In genomic region chr10:110411047-110411410, GRCh38 we compare ENCODE assay signal across 10 cellular contexts.
DNase-seq lines count a peak whose midpoint lies in the region; ATAC-seq and TF ChIP-seq lines count a peak whose summit lies in the region.
"Had no signal": no experiment of that assay in that cellular context is flagged by ENCODE, and none has a peak within 500 bp of the region (broad histone marks: within the 10 kb centered on the region; RNA-seq: fewer than 3 reads in every experiment).

No MANE protein-coding gene starts in this region.

- H3K18ac ChIP-seq in IMR-90 (ENCODE audit: low read depth, low read length), result peak overlapping the region; percentile 90

- peak overlapping the region; percentile 100 for H3K4ac ChIP-seq in IMR-90 (ENCODE audit: low read depth, low read length)

- in situ Hi-C loops in IMR-90 (cut with MboI; ENCODE audit: low sequenced_read_pairs), result no loop called here

- no peaks in the 10 kb centered on the region for H4K20me1 ChIP-seq in IMR-90 (ENCODE audit: insufficient read depth, low read length)

- peak overlapping the region; percentile 100 for H2BK120ac ChIP-seq in IMR-90 (ENCODE audit: low read depth, low read length)

- H3K14ac ChIP-seq in IMR-90 (replicated peaks; ENCODE audit: low read depth, low read length), result peak overlapping the region; percentile 98

- H3K23ac ChIP-seq in IMR-90 (ENCODE audit: low read depth, low read length), result peak overlapping the region; percentile 87

- peak overlapping the region; percentile 99 for H2BK5ac ChIP-seq in IMR-90 (ENCODE audit: low read depth, low read length, poor library complexity, severe bottlenecking)

- CTCF ChIA-PET in IMR-90 (lab: Yijun Ruan, JAX), result interaction anchor here (0.7 kb wide), 1 partner anchor 9 kb away, joined by 3 read pairs; no protein-coding TSS in a partner anchor

- H3K9me1 ChIP-seq in IMR-90 (ENCODE audit: insufficient read depth, low read length), result peaks cover 50% of the 10 kb centered on the region

- 0 out of 2 replicates have a peak overlapping the region, but pooled peaks have one; percentile 7 for H3K4me2 ChIP-seq in IMR-90 (ENCODE audit: low read depth, low read length)

- H2AK5ac ChIP-seq in IMR-90 (ENCODE audit: low read depth, low read length), result peak overlapping the region; percentile 100

- no peaks in the 10 kb centered on the region for H3K9me3 Mint-ChIP-seq in activated T-helper 17 cell treated with anti-CD3 and anti-CD28 coated beads, Interleukin-2, amount 50 U/mL, for 72 hours

- peak overlapping the region; percentile 95 for H2AK9ac ChIP-seq in IMR-90 (replicated peaks; ENCODE audit: low read depth, low read length, poor library complexity)

- no peak for TF ChIP-seq CTCF in IMR-90 (conservative IDR thresholded peaks at IDR 0.05; ENCODE audit: low read depth, low read length)
- no peak for TF ChIP-seq CTCF in left ventricle myocardium inferior (IDR thresholded peaks at IDR 0.05; ENCODE audit: borderline replicate concordance)

- H4K91ac ChIP-seq in IMR-90 (ENCODE audit: insufficient read depth, low read depth, low read length), result peak overlapping the region; percentile 99

- peak overlapping the region; percentile 90 for H3K27ac Mint-ChIP-seq in activated T-helper 17 cell treated with anti-CD3 and anti-CD28 coated beads, Interleukin-2, amount 50 U/mL, for 72 hours

- WGBS in IMR-90 (ENCODE audit: extremely low coverage in 2 of 2, insufficient read length in 1 of 2), 2 experiments, result 81% methylated on average over 3 of the region's 9 CpGs; no CpG with 5 or more reads in 1 of the 2 experiments

- no peak overlapping the region for H3K4me3 ChIP-seq in IMR-90 (ENCODE audit: insufficient read depth, low read depth, low read length)
- H3K4me3 ChIP-seq in left ventricle myocardium inferior, result no peak overlapping the region
- H3K4me3 ChIP-seq in stomach smooth muscle (ENCODE audit: low read length in 2 of 2), result peak overlapping the region in 1 of 2 donors; percentile 29

- no peaks in the 10 kb centered on the region for H3K27me3 Mint-ChIP-seq in activated T-helper 17 cell treated with anti-CD3 and anti-CD28 coated beads, Interleukin-2, amount 50 U/mL, for 72 hours

- H3K9ac ChIP-seq in IMR-90 (ENCODE audit: low read depth, low read length) (peak overlapping the region; percentile 41; the same call in 1 of the 2 replicates), stomach smooth muscle (ENCODE audit: low read length in 2 of 2) (peak overlapping the region in 1 of 2 donors; percentile 21)

- TF ChIP-seq RAD21 in IMR-90 (IDR thresholded peaks at IDR 0.05; ENCODE audit: low read length), result no peak

- peak overlapping the region; percentile 82 for H2AFZ ChIP-seq in IMR-90 (replicated peaks; ENCODE audit: low read length, poor library complexity)

- H3K36me3 Mint-ChIP-seq in activated T-helper 17 cell treated with anti-CD3 and anti-CD28 coated beads, Interleukin-2, amount 50 U/mL, for 72 hours (ENCODE audit: low read depth), result peaks cover 7% of the 10 kb centered on the region

- H3K4me1 ChIP-seq in IMR-90 (ENCODE audit: control insufficient read depth, insufficient read depth, low read length) (peaks cover 32% of the 10 kb centered on the region), left ventricle myocardium inferior (peaks cover 45% of the 10 kb centered on the region), stomach smooth muscle (ENCODE audit: control insufficient read depth, insufficient read depth, low read length) (peaks cover 30% of the 10 kb centered on the region)

- DNase-seq in IMR-90, result peak; percentile 75
- peak; percentile 29 for DNase-seq in left ventricle myocardium inferior
- no peak for DNase-seq in activated T-cell treated with anti-CD3 and anti-CD28 coated beads, Interleukin-2, amount 50 U/mL, for 1 hour
- no peak for DNase-seq in COLO668 (lab: John Stamatoyannopoulos, UW; ENCODE audit: unreplicated experiment)
- DNase-seq in HuH-7.5 (ENCODE audit: low spot score), result no peak
- DNase-seq: activated CD4-positive, CD25-positive, alpha-beta regulatory T cell treated with anti-CD3 and anti-CD28 coated beads, Interleukin-2, amount 50 U/mL, for 72 hours; anterior cingulate cortex; occipital lobe had no signal

- peak overlapping the region; percentile 87 for H4K5ac ChIP-seq in IMR-90 (ENCODE audit: low read depth, low read length)

- H3K27me3 ChIP-seq in IMR-90 (ENCODE audit: control insufficient read depth, insufficient read depth, low read length) (no peaks in the 10 kb centered on the region), left ventricle myocardium inferior (ENCODE audit: low read depth) (no peaks in the 10 kb centered on the region), stomach smooth muscle (ENCODE audit: control insufficient read depth in 1 of 2, insufficient read depth in 2 of 2, low read length in 2 of 2) (no peaks in the 10 kb centered on the region)

- H3K56ac ChIP-seq in IMR-90 (ENCODE audit: extremely low read depth, insufficient read depth, low read length), result peak overlapping the region; percentile 96

- no peak overlapping the region for H3K4me3 Mint-ChIP-seq in activated T-helper 17 cell treated with anti-CD3 and anti-CD28 coated beads, Interleukin-2, amount 50 U/mL, for 72 hours

- H3K27ac ChIP-seq in IMR-90 (ENCODE audit: insufficient read depth, low read length), result peak overlapping the region; percentile 93
- H3K27ac ChIP-seq in left ventricle myocardium inferior (replicated peaks), result no peak overlapping the region
- peak overlapping the region; percentile 58 for H3K27ac ChIP-seq in stomach smooth muscle (ENCODE audit: low read length)

- peaks cover 0 to 15% of the 10 kb centered on the region in 2 experiments; a peak in 1 of 4 replicates for H3K79me1 ChIP-seq in IMR-90 (ENCODE audit: low read depth in 1 of 2, low read length in 2 of 2)

- no TSS peak for BruUV-seq in IMR-90 (replicated peaks; lab: Mats Ljungman, UMichigan)

- peak overlapping the region; percentile 90 to 97 for H4K8ac ChIP-seq in IMR-90 (ENCODE audit: low read depth in 2 of 2, low read length in 2 of 2)

- no peak for TF ChIP-seq POLR2A in IMR-90 (IDR thresholded peaks at IDR 0.05; ENCODE audit: low read depth, low read length)

- peak; percentile 40 for ATAC-seq in IMR-90 (ENCODE audit: low read depth)
- ATAC-seq in activated T-helper 17 cell treated with anti-CD3 and anti-CD28 coated beads, Interleukin-2, amount 50 U/mL, for 72 hours (replicated peaks), result no peak

- peaks cover 46% of the 10 kb centered on the region for H3K4me1 Mint-ChIP-seq in activated T-helper 17 cell treated with anti-CD3 and anti-CD28 coated beads, Interleukin-2, amount 50 U/mL, for 72 hours

- intact Hi-C loops in IMR-90 (cut with micrococcal nuclease) (loop anchor here (2.0 kb wide), 1 partner anchor 86 kb away; the partner anchor contains the start of gene DUSP5), left ventricle myocardium inferior (cut with micrococcal nuclease) (no loop called here)

- H3K9me3 ChIP-seq in IMR-90 (ENCODE audit: control insufficient read depth, insufficient read depth, low read length), result no peaks in the 10 kb centered on the region
- H3K9me3 ChIP-seq in left ventricle myocardium inferior (replicated peaks), result no peaks in the 10 kb centered on the region
- no peaks in the 10 kb centered on the region for H3K9me3 ChIP-seq in stomach smooth muscle (ENCODE audit: control insufficient read depth in 2 of 2, low read length in 2 of 2)

- POLR2A ChIA-PET in IMR-90 (lab: Charles Lee; ENCODE audit: unreplicated experiment), result interaction anchor here (0.6 kb wide), 1 partner anchor 61 kb away, joined by 8 read pairs; no protein-coding TSS in a partner anchor

- H3K36me3 ChIP-seq in IMR-90 (ENCODE audit: control insufficient read depth, insufficient read depth, low read length), result no peaks in the 10 kb centered on the region
- no peaks in the 10 kb centered on the region for H3K36me3 ChIP-seq in left ventricle myocardium inferior
- no peaks in the 10 kb centered on the region for H3K36me3 ChIP-seq in stomach smooth muscle (ENCODE audit: control insufficient read depth in 2 of 2, insufficient read depth in 2 of 2, low read length in 2 of 2)

- H2BK20ac ChIP-seq in IMR-90 (ENCODE audit: low read depth, low read length), result peak overlapping the region; percentile 97

- dilution Hi-C loops in IMR-90 (cut with HindIII; ENCODE audit: low sequenced_read_pairs, unreplicated experiment), result no loop called here

- H2BK15ac ChIP-seq in IMR-90 (ENCODE audit: low read depth, low read length), result peak overlapping the region; percentile 99

TF ChIP-seq in IMR-90, 13 proteins besides CTCF, POLR2A, EP300 and RAD21:
- 0 out of 2 replicates have a peak, but pooled peaks have one; percentile 7 for TF ChIP-seq NFE2L2 (IDR thresholded peaks at IDR 0.05; ENCODE audit: low read depth, low read length)
- TF ChIP-seq SMC3 (IDR thresholded peaks at IDR 0.05; ENCODE audit: low read depth, low read length), result no peak
TF ChIP-seq in IMR-90: peak in this region for 1.

Comparison
In these comparisons a context has a peak if more than half of its experiments do, and no peak if none do; other contexts are left out.
1. DNase-seq: peak in IMR-90 (single experiment) and left ventricle myocardium inferior (single experiment); none in activated T-cell treated with anti-CD3 and anti-CD28 coated beads, Interleukin-2, amount 50 U/mL, for 1 hour (single experiment), COLO668 (single experiment) and HuH-7.5 (single experiment).